ENCODE assay signal across 11 cellular contexts in genomic region chr9:95857122-95857521, GRCh38. TPM values are rescaled to one million over a fixed set of nuclear protein-coding genes. Genes with fewer than 3 reads are reported as not detected.
A peak's percentile ranks its signal among the peaks of the same experiment; 100 is the strongest.
DNase-seq lines count a peak whose midpoint lies in the region; FAIRE-seq and TF ChIP-seq lines count a peak whose summit lies in the region.
"Had no signal": no experiment of that assay in that cellular context is flagged by ENCODE, and none has a peak within 500 bp of the region (broad histone marks: within the 10 kb centered on the region; RNA-seq: fewer than 3 reads in every experiment).

No MANE protein-coding gene starts in this region.

- H3K27ac Mint-ChIP-seq in Calu3 (ENCODE audit: unreplicated experiment) = no peak overlapping the region
- H3K27ac Mint-ChIP-seq: activated naive CD8-positive, alpha-beta T cell had no signal

- FAIRE-seq in kidney (lab: Jason Lieb, UNC) = no peak

- H3K36me3 ChIP-seq in kidney (ENCODE audit: control insufficient read depth in 1 of 2, insufficient read depth in 2 of 2, low read length in 2 of 2) (no peaks in the 10 kb centered on the region), WERI-Rb-1 (no peaks in the 10 kb centered on the region)
- H3K36me3 ChIP-seq: neutrophil had no signal

- TF ChIP-seq CTCF in Calu3 (IDR thresholded peaks at IDR 0.05; ENCODE audit: unreplicated experiment) = no peak
- TF ChIP-seq CTCF in kidney (IDR thresholded peaks at IDR 0.05; ENCODE audit: borderline replicate concordance, extremely low read depth, insufficient read depth) = no peak
- no peak for TF ChIP-seq CTCF in WERI-Rb-1 (IDR thresholded peaks at IDR 0.05; ENCODE audit: low read depth, low read length)

- H3K9me3 Mint-ChIP-seq in Calu3 (ENCODE audit: low read depth, unreplicated experiment) = peaks cover 4% of the 10 kb centered on the region

- no peak overlapping the region for H3K4me3 Mint-ChIP-seq in Calu3 (ENCODE audit: low read depth, unreplicated experiment)
- H3K4me3 Mint-ChIP-seq: activated naive CD8-positive, alpha-beta T cell had no signal

- H3K9ac ChIP-seq in kidney (ENCODE audit: low read length in 2 of 2) = no peak overlapping the region

- TF ChIP-seq EP300 in Ishikawa (IDR thresholded peaks at IDR 0.05; ENCODE audit: borderline replicate concordance) = no peak

- DNase-seq in Calu3 (peak; percentile 11), T1000 (lab: John Stamatoyannopoulos, UW) (peak; percentile 38), kidney (peak; percentile 70), OCI-M2 (lab: John Stamatoyannopoulos, UW; ENCODE audit: unreplicated experiment) (no peak), NK-92 (lab: John Stamatoyannopoulos, UW; ENCODE audit: unreplicated experiment) (no peak), cortex of kidney (lab: John Stamatoyannopoulos, UW) (no peak), WERI-Rb-1 (no peak)
- DNase-seq: head of caudate nucleus had no signal

- no peaks in the 10 kb centered on the region for H3K27me3 ChIP-seq in WERI-Rb-1 (ENCODE audit: insufficient read depth, low read depth, severe bottlenecking)
- H3K27me3 ChIP-seq: neutrophil had no signal

- BruUV-seq in Calu3 (replicated peaks; lab: Mats Ljungman, UMichigan) = no TSS peak

- no peak overlapping the region for H3K27ac ChIP-seq in kidney (ENCODE audit: low read depth in 2 of 2, low read length in 2 of 2)
- H3K27ac ChIP-seq in WERI-Rb-1 = no peak overlapping the region
- H3K27ac ChIP-seq: neutrophil had no signal

- H3K36me3 Mint-ChIP-seq in Calu3 (ENCODE audit: insufficient read depth, unreplicated experiment) = no peaks in the 10 kb centered on the region

- intact Hi-C loops in Calu3 (cut with micrococcal nuclease; ENCODE audit: unreplicated experiment) (no loop called here), kidney (cut with DNase I) (no loop called here)

- CTCF ChIA-PET in Calu3 (lab: Charles Lee) = no interaction called here

- no peak overlapping the region for H3K4me3 ChIP-seq in kidney (ENCODE audit: low read length in 2 of 2)
- H3K4me3 ChIP-seq in WERI-Rb-1 (ENCODE audit: low read depth, low read length) = no peak overlapping the region

- H3K4me1 Mint-ChIP-seq in Calu3 (ENCODE audit: low read depth, unreplicated experiment) = no peaks in the 10 kb centered on the region

- H3K9me3 ChIP-seq in kidney (ENCODE audit: control insufficient read depth in 1 of 2, low read length in 2 of 2) = peaks cover under 1 to 3% of the 10 kb centered on the region in 2 donors
- H3K9me3 ChIP-seq in WERI-Rb-1 (ENCODE audit: severe bottlenecking) = peaks cover 3% of the 10 kb centered on the region
- H3K9me3 ChIP-seq: neutrophil had no signal

- H3K27me3 Mint-ChIP-seq in Calu3 (ENCODE audit: unreplicated experiment) = no peaks in the 10 kb centered on the region
- H3K27me3 Mint-ChIP-seq: activated naive CD8-positive, alpha-beta T cell had no signal

- H3K4me1 ChIP-seq in kidney (ENCODE audit: control insufficient read depth in 1 of 2, insufficient read depth in 1 of 2, low read depth in 1 of 2, low read length in 2 of 2) = no peaks in the 10 kb centered on the region

- no peak for TF ChIP-seq RAD21 in Ishikawa (IDR thresholded peaks at IDR 0.05; ENCODE audit: low read depth)

TF ChIP-seq in Ishikawa, 13 proteins besides CTCF, POLR2A, EP300 and RAD21:
- no peak for TF ChIP-seq REST (IDR thresholded peaks at IDR 0.05; ENCODE audit: low read depth)
- 0 out of 2 replicates have a peak, but pooled peaks have one; percentile 41 for TF ChIP-seq NFIC (IDR thresholded peaks at IDR 0.05)
- no peak for TF ChIP-seq EGR1 (IDR thresholded peaks at IDR 0.05)

RNA-seq across cellular contexts. Expression of gene ERCC6L2, which starts 18.4 kb away (rescaled TPM):
- 18.1 and 20.3 TPM in 2 replicates for total RNA-seq in Calu3 (2022)
- 58.9 TPM for total RNA-seq in kidney
- polyA plus RNA-seq in kidney (ENCODE audit: insufficient read depth, low read depth, low replicate concordance) = 4.4 TPM

Comparison
In these comparisons a context has a peak if more than half of its experiments do, and no peak if none do; other contexts are left out.
1. DNase-seq: peak in Calu3 (single experiment), T1000 (single experiment) and kidney (single experiment); none in OCI-M2 (single experiment), NK-92 (single experiment), cortex of kidney (single experiment) and WERI-Rb-1 (single experiment).